27 cellular contexts compared by ENCODE assay signal in the genomic region with DNA sequence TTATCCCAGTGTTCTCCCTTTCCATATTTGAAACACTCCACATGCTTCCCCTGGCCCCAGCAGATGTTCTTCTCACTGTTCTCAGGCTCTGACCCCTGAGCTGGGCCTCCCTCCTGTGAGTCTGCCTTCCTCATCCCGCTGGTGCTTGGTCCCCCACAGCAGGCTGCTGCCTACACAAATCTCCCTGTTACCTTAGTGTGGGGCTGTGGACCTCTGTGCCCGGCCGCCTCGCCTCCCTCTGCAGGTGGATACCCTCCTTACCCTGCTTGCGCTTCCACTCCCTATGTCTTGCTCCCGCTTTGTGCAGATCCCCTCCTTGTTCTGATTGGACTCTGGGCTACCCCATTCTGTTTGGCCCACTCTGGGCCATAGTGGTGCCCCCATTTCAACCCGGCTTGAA. TPM values are rescaled to one million over a fixed set of nuclear protein-coding genes. Genes with fewer than 3 reads are reported as not detected.
DNase-seq lines count a peak whose midpoint lies in the region; ATAC-seq and TF ChIP-seq lines count a peak whose summit lies in the region.
"Had no signal": no experiment of that assay in that cellular context is flagged by ENCODE, and none has a peak within 500 bp of the region (broad histone marks: within the 10 kb centered on the region; RNA-seq: fewer than 3 reads in every experiment).

No MANE protein-coding gene starts in this region.

- 70 to 100% methylated on average over 1 to 2 of the region's 7 CpGs for WGBS in gastroesophageal sphincter (ENCODE audit: low coverage in 1 of 2), 2 donors

- no peak overlapping the region for H3K4me3 ChIP-seq in gastroesophageal sphincter
- no peak overlapping the region for H3K4me3 ChIP-seq in stomach smooth muscle (ENCODE audit: low read length in 2 of 2)
- H3K4me3 ChIP-seq: BLaER1, K562, Peyer's patch, SJCRH30 had no signal

- ATAC-seq in WTC11 (peak; percentile 68), gastroesophageal sphincter (no peak), HG02642 (IDR thresholded peaks at IDR 0.05; ENCODE audit: poor library complexity, unreplicated experiment) (no peak)
- ATAC-seq: HepG2, K562 had no signal

- H3K27me3 Mint-ChIP-seq in WTC11 (ENCODE audit: low read depth) = no peaks in the 10 kb centered on the region
- no peaks in the 10 kb centered on the region for H3K27me3 Mint-ChIP-seq in nephron progenitor cell (ENCODE audit: low read depth, poor library complexity)
- H3K27me3 Mint-ChIP-seq: CD4-positive, alpha-beta memory T cell had no signal

- H3K27ac ChIP-seq in gastroesophageal sphincter = peak overlapping the region; percentile 79 to 83 (median 82)
- peak overlapping the region; percentile 11 for H3K27ac ChIP-seq in stomach smooth muscle (ENCODE audit: low read length)
- H3K27ac ChIP-seq: BLaER1, HL-60, Peyer's patch, SJCRH30 had no signal

- H3K27ac Mint-ChIP-seq in WTC11 (no peak overlapping the region), nephron progenitor cell (peak overlapping the region; percentile 88)
- H3K27ac Mint-ChIP-seq: HFFc6 had no signal

- H3K9ac ChIP-seq in stomach smooth muscle (ENCODE audit: low read length in 2 of 2) = no peak overlapping the region
- H3K9ac ChIP-seq: BLaER1 had no signal

- H3K4me3 Mint-ChIP-seq in WTC11 (no peak overlapping the region), nephron progenitor cell (peak overlapping the region; percentile 30)
- H3K4me3 Mint-ChIP-seq: CD4-positive, alpha-beta memory T cell; HFFc6 had no signal

- TF ChIP-seq CTCF in WTC11 (IDR thresholded peaks at IDR 0.05) (no peak), gastroesophageal sphincter (IDR thresholded peaks at IDR 0.05) (no peak), nephron progenitor cell (IDR thresholded peaks at IDR 0.05) (no peak)

- H3K4me1 ChIP-seq in gastroesophageal sphincter (peaks cover 4 to 77% (median 14%) of the 10 kb centered on the region in 3 donors), stomach smooth muscle (ENCODE audit: control insufficient read depth, insufficient read depth, low read length) (peaks cover 19% of the 10 kb centered on the region)
- H3K4me1 ChIP-seq: BLaER1, Peyer's patch, SJCRH30 had no signal

- DNase-seq in WTC11 (ENCODE audit: low spot score) (no peak), nephron progenitor cell (no peak), HK-2 (ENCODE audit: unreplicated experiment) (no peak), hepatic stellate cell (ENCODE audit: low spot score) (no peak)
- DNase-seq: ACHN; Caco-2; CD4-positive, alpha-beta memory T cell; DMS 273 treated with DMSO at 0.1 percent for 48 hours; DMS79 treated with DMSO at 0.1 percent for 48 hours; H7; HFFc6; MM.1S; NCI-H1048; NCI-H1417 treated with DMSO at 0.1 percent for 48 hours; NCI-H1930; NCI-H226; NCI-H510A treated with DMSO at 0.1 percent for 48 hours; NCI-H748 treated with DMSO at 0.1 percent for 48 hours; Peyer's patch; SJCRH30 had no signal

- H3K9me3 Mint-ChIP-seq in WTC11 = no peaks in the 10 kb centered on the region
- peaks cover 8% of the 10 kb centered on the region for H3K9me3 Mint-ChIP-seq in nephron progenitor cell
- H3K9me3 Mint-ChIP-seq: CD4-positive, alpha-beta memory T cell; HFFc6 had no signal

- no peaks in the 10 kb centered on the region for H3K9me3 ChIP-seq in gastroesophageal sphincter
- no peaks in the 10 kb centered on the region for H3K9me3 ChIP-seq in stomach smooth muscle (ENCODE audit: control insufficient read depth in 2 of 2, low read length in 2 of 2)
- H3K9me3 ChIP-seq: BLaER1, Caco-2, Peyer's patch, SJCRH30 had no signal

- TF ChIP-seq EP300 in gastroesophageal sphincter (IDR thresholded peaks at IDR 0.05) = no peak

- CTCF ChIA-PET in WTC11 (lab: Charles Lee) = interaction anchor here (0.6 to 1.8 kb wide), 3 partner anchors 19 to 923 kb away, joined by 3 to 5 read pairs (median 3); no protein-coding TSS in a partner anchor

- no peaks in the 10 kb centered on the region for H3K36me3 Mint-ChIP-seq in WTC11
- peaks cover 18% of the 10 kb centered on the region for H3K36me3 Mint-ChIP-seq in nephron progenitor cell (ENCODE audit: low read depth)

- no peak for TF ChIP-seq POLR2A in gastroesophageal sphincter (IDR thresholded peaks at IDR 0.05)

- H3K4me1 Mint-ChIP-seq in WTC11 (peaks cover 26% of the 10 kb centered on the region), nephron progenitor cell (peaks cover 38% of the 10 kb centered on the region)

- H3K27me3 ChIP-seq in gastroesophageal sphincter (no peaks in the 10 kb centered on the region), stomach smooth muscle (ENCODE audit: control insufficient read depth in 1 of 2, insufficient read depth in 2 of 2, low read length in 2 of 2) (no peaks in the 10 kb centered on the region)
- H3K27me3 ChIP-seq: BLaER1, Peyer's patch, SJCRH30 had no signal

- POLR2A ChIA-PET in WTC11 (lab: Charles Lee) = no interaction called here

- H3K36me3 ChIP-seq in gastroesophageal sphincter (no peaks in the 10 kb centered on the region), stomach smooth muscle (ENCODE audit: control insufficient read depth in 2 of 2, insufficient read depth in 2 of 2, low read length in 2 of 2) (no peaks in the 10 kb centered on the region)
- H3K36me3 ChIP-seq: Peyer's patch had no signal

TF ChIP-seq in WTC11, 78 proteins besides CTCF, POLR2A, EP300 and RAD21:
- TF ChIP-seq SMAD4 (CRISPR knock-in tag; IDR thresholded peaks at IDR 0.05) (no peak), FOXP4 (CRISPR knock-in tag; IDR thresholded peaks at IDR 0.05) (no peak)

RNA-seq across cellular contexts. Expression of gene DERA, which starts 6.9 kb away (rescaled TPM):
- total RNA-seq in WTC11 (2021) (21.2 to 23.7 TPM (median 22.4 TPM) in 3 replicates), gastroesophageal sphincter (10 to 100 TPM; 35.9 to 67.4 (median 52.5) TPM)

RNA-seq across cellular contexts. Expression of gene STRAP, which starts 35.9 kb away (rescaled TPM):
- total RNA-seq in WTC11 (2021) (196 to 221 TPM (median 201 TPM) in 3 replicates), gastroesophageal sphincter (10 to 100 TPM; 63.0 to 97.7 (median 69.2) TPM)
